In genomic region chr9:114027901-114028465, GRCh38 we compare ENCODE assay signal across 14 cellular contexts. TPM values are rescaled to one million over a fixed set of nuclear protein-coding genes. Genes with fewer than 3 reads are reported as not detected.
DNase-seq lines count a peak whose midpoint lies in the region; ATAC-seq and TF ChIP-seq lines count a peak whose summit lies in the region.
"Had no signal": no experiment of that assay in that cellular context is flagged by ENCODE, and none has a peak within 500 bp of the region (broad histone marks: within the 10 kb centered on the region; RNA-seq: fewer than 3 reads in every experiment).

No MANE protein-coding gene starts in this region.

- peak; percentile 43 for DNase-seq in coronary artery (ENCODE audit: low spot score)
- DNase-seq in mesenteric fat pad (ENCODE audit: low spot score) = peak; percentile 72
- peak; percentile 54 to 79 for DNase-seq in vagina (ENCODE audit: extremely low spot score in 2 of 2)
- no peak for DNase-seq in GM10248 (ENCODE audit: extremely low spot score)
- no peak for DNase-seq in NCI-H69 (lab: John Stamatoyannopoulos, UW)
- DNase-seq: COR-L47, DMS153, DMS79 treated with DMSO at 0.1 percent for 48 hours, EL, HCEC 1CT had no signal

- H3K4me3 ChIP-seq in BLaER1 treated with 17β-estradiol and CSF1 and Interleukin-3, amounts not matched to agents 10 nM and 100 nM = no peak overlapping the region
- H3K4me3 ChIP-seq in coronary artery = no peak overlapping the region
- no peak overlapping the region for H3K4me3 ChIP-seq in vagina

- no peak for ATAC-seq in HG03045 (IDR thresholded peaks at IDR 0.05; ENCODE audit: unreplicated experiment)
- ATAC-seq: CD8-positive, alpha-beta T cell had no signal

- TF ChIP-seq POLR2A in vagina (IDR thresholded peaks at IDR 0.05) = no peak

- H4K20me1 ChIP-seq in BLaER1 treated with 17β-estradiol and CSF1 and Interleukin-3, amounts not matched to agents 10 nM and 100 nM = no peaks in the 10 kb centered on the region

- peak overlapping the region in 7 of 11 experiments; percentile 15 to 71 (median 61); a peak in 10 of 22 replicates for H3K27ac ChIP-seq in BLaER1 treated with 17β-estradiol and CSF1 and Interleukin-3, amounts not matched to agents 10 nM and 100 nM
- H3K27ac ChIP-seq in coronary artery (no peak overlapping the region), vagina (no peak overlapping the region)

- no peak for TF ChIP-seq CTCF in coronary artery (IDR thresholded peaks at IDR 0.05)
- no peak for TF ChIP-seq CTCF in vagina (IDR thresholded peaks at IDR 0.05)
- TF ChIP-seq CTCF in GM10248 (IDR thresholded peaks at IDR 0.05; ENCODE audit: control extremely low read depth, extremely low read depth, low read depth, missing control alignments) = no peak

- POLR2A ChIA-PET in GM10248 (lab: Yijun Ruan, JAX) = no interaction called here

- H3K9ac ChIP-seq in BLaER1 treated with 17β-estradiol and CSF1 and Interleukin-3, amounts not matched to agents 10 nM and 100 nM = peak overlapping the region in 3 of 11 experiments; percentile 34 to 46 (median 44); a peak in 3 of 22 replicates

- no peaks in the 10 kb centered on the region for H3K27me3 ChIP-seq in BLaER1 treated with 17β-estradiol and CSF1 and Interleukin-3, amounts not matched to agents 10 nM and 100 nM
- no peaks in the 10 kb centered on the region for H3K27me3 ChIP-seq in vagina

- H3K36me3 ChIP-seq in BLaER1 treated with 17β-estradiol and CSF1 and Interleukin-3, amounts not matched to agents 10 nM and 100 nM = peaks cover 28 to 95% (median 85%) of the 10 kb centered on the region in 11 experiments
- no peaks in the 10 kb centered on the region for H3K36me3 ChIP-seq in vagina

- H3K4me1 ChIP-seq in BLaER1 treated with 17β-estradiol and CSF1 and Interleukin-3, amounts not matched to agents 10 nM and 100 nM = peaks cover 18 to 72% (median 57%) of the 10 kb centered on the region in 10 experiments
- H3K4me1 ChIP-seq in vagina = no peaks in the 10 kb centered on the region

- peak overlapping the region in 10 of 11 experiments; percentile 39 to 86 (median 70); a peak in 18 of 22 replicates for H3K4me2 ChIP-seq in BLaER1 treated with 17β-estradiol and CSF1 and Interleukin-3, amounts not matched to agents 10 nM and 100 nM

- CTCF ChIA-PET in GM10248 (lab: Yijun Ruan, JAX) = no interaction called here

- peaks cover 22 to 28% (median 23%) of the 10 kb centered on the region in 11 experiments for H3K9me3 ChIP-seq in BLaER1 treated with 17β-estradiol and CSF1 and Interleukin-3, amounts not matched to agents 10 nM and 100 nM (replicated peaks in 1 of 11)
- peaks cover 2% of the 10 kb centered on the region for H3K9me3 ChIP-seq in vagina

- intact Hi-C loops in vagina (cut with DNase I) = no loop called here

RNA-seq across cellular contexts. Expression of gene AMBP, which starts 50.1 kb away (rescaled TPM):
- total RNA-seq in mesenteric fat pad = not detected
- total RNA-seq in vagina = not detected
- total RNA-seq: B cell; CD8-positive, alpha-beta T cell had no signal

Comparison
In these comparisons a context has a peak if more than half of its experiments do, and no peak if none do; other contexts are left out.
1. H3K27ac ChIP-seq: peak in BLaER1 treated with 17β-estradiol and CSF1 and Interleukin-3, amounts not matched to agents 10 nM and 100 nM (7 of 11); none in coronary artery (0 of 2) and vagina (single experiment).
2. DNase-seq: peak in coronary artery (single experiment), mesenteric fat pad (single experiment) and vagina (2 of 2); none in GM10248 (single experiment) and NCI-H69 (single experiment).